Comparison of ENCODE assay signal across 28 cellular contexts in the genomic region with DNA sequence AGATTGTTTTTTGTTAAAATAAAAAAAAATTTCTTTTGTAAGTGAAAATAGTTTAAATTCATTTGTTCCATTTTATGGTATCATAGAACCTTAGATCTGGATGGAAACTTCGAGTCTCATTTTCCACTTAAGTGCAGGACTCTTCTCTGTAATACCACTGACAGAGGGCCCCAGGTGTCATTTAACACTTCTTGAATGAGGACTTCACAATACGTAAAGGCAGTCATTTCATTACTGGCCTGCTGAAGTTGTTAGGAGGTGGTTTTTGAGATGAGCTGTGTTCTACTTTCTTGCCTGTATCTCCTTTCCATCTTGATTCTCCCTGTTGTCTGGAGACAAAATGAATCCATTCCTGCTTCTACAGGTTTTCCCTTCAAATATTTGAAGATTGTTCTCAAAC.
A peak's percentile ranks its signal among the peaks of the same experiment; 100 is the strongest.
DNase-seq lines count a peak whose midpoint lies in the region; ATAC-seq, FAIRE-seq and TF ChIP-seq lines count a peak whose summit lies in the region.
"Had no signal": no experiment of that assay in that cellular context is flagged by ENCODE, and none has a peak within 500 bp of the region (broad histone marks: within the 10 kb centered on the region; RNA-seq: fewer than 3 reads in every experiment).

No MANE protein-coding gene starts in this region.

- H3K4me1 ChIP-seq in psoas muscle: no peaks in the 10 kb centered on the region
- H3K4me1 ChIP-seq: A549, Caco-2, SJSA1 had no signal

- no peaks in the 10 kb centered on the region for H3K9me3 Mint-ChIP-seq in activated CD8-positive, alpha-beta T cell treated with anti-CD3 and anti-CD28 coated beads for 36 hours
- H3K9me3 Mint-ChIP-seq in activated CD8-positive, alpha-beta T cell treated with anti-CD3 and anti-CD28 coated beads, Interleukin-2, amount 10 ng/mL, durations not matched to agents 7 days and 5 days (ENCODE audit: insufficient read depth): no peaks in the 10 kb centered on the region
- H3K9me3 Mint-ChIP-seq in activated T-helper 17 cell treated with anti-CD3 and anti-CD28 coated beads, Interleukin-2, amount 50 U/mL, for 72 hours: no peaks in the 10 kb centered on the region

- H3K4me1 Mint-ChIP-seq in activated CD8-positive, alpha-beta T cell treated with anti-CD3 and anti-CD28 coated beads for 36 hours (ENCODE audit: low read depth): peaks cover 4% of the 10 kb centered on the region
- H3K4me1 Mint-ChIP-seq in activated CD8-positive, alpha-beta T cell treated with anti-CD3 and anti-CD28 coated beads, Interleukin-2, amount 10 ng/mL, durations not matched to agents 7 days and 5 days (ENCODE audit: low read depth): no peaks in the 10 kb centered on the region
- no peaks in the 10 kb centered on the region for H3K4me1 Mint-ChIP-seq in activated T-helper 17 cell treated with anti-CD3 and anti-CD28 coated beads, Interleukin-2, amount 50 U/mL, for 72 hours

- FAIRE-seq in GM19239 (lab: Jason Lieb, UNC): no peak
- FAIRE-seq: A549, G401.6, GM12892, H1 had no signal

- intact Hi-C loops in activated CD8-positive, alpha-beta T cell treated with anti-CD3 and anti-CD28 coated beads for 36 hours (cut with micrococcal nuclease): no loop called here
- intact Hi-C loops in psoas muscle (cut with DNase I): no loop called here

- POLR2A ChIA-PET in activated CD8-positive, alpha-beta T cell treated with anti-CD3 and anti-CD28 coated beads for 36 hours (lab: Charles Lee): no interaction called here
- POLR2A ChIA-PET in activated CD8-positive, alpha-beta T cell treated with anti-CD3 and anti-CD28 coated beads, Interleukin-2, amount 10 ng/mL, durations not matched to agents 7 days and 5 days (lab: Charles Lee): no interaction called here

- 44 to 66% (median 53%) methylated on average over 2 of the region's 2 CpGs for WGBS in psoas muscle, 3 donors

- TF ChIP-seq CTCF in activated CD8-positive, alpha-beta T cell treated with anti-CD3 and anti-CD28 coated beads for 36 hours (IDR thresholded peaks at IDR 0.05): no peak
- TF ChIP-seq CTCF in GM10266 (IDR thresholded peaks at IDR 0.05; ENCODE audit: control insufficient read depth, insufficient read depth, low read depth, missing control alignments) (no peak), psoas muscle (IDR thresholded peaks at IDR 0.05) (no peak)

- no peak overlapping the region for H3K4me3 ChIP-seq in psoas muscle
- H3K4me3 ChIP-seq: A549, MG63, PC-9, SJSA1 had no signal

- no peak overlapping the region for H3K27ac ChIP-seq in psoas muscle
- H3K27ac ChIP-seq: A549, C4-2B, PC-9, SJSA1 had no signal

- CTCF ChIA-PET in activated CD8-positive, alpha-beta T cell treated with anti-CD3 and anti-CD28 coated beads for 36 hours (lab: Charles Lee): no interaction called here
- CTCF ChIA-PET in activated CD8-positive, alpha-beta T cell treated with anti-CD3 and anti-CD28 coated beads, Interleukin-2, amount 10 ng/mL, durations not matched to agents 7 days and 5 days (lab: Charles Lee): no interaction called here

- H3K4me3 Mint-ChIP-seq in activated CD8-positive, alpha-beta T cell treated with anti-CD3 and anti-CD28 coated beads for 36 hours: no peak overlapping the region
- no peak overlapping the region for H3K4me3 Mint-ChIP-seq in activated CD8-positive, alpha-beta T cell treated with anti-CD3 and anti-CD28 coated beads, Interleukin-2, amount 10 ng/mL, durations not matched to agents 7 days and 5 days
- H3K4me3 Mint-ChIP-seq in activated T-helper 17 cell treated with anti-CD3 and anti-CD28 coated beads, Interleukin-2, amount 50 U/mL, for 72 hours: no peak overlapping the region
- H3K4me3 Mint-ChIP-seq: CD8-positive, alpha-beta T cell had no signal

- H3K27ac Mint-ChIP-seq in activated CD8-positive, alpha-beta T cell treated with anti-CD3 and anti-CD28 coated beads for 36 hours: no peak overlapping the region
- no peak overlapping the region for H3K27ac Mint-ChIP-seq in activated CD8-positive, alpha-beta T cell treated with anti-CD3 and anti-CD28 coated beads, Interleukin-2, amount 10 ng/mL, durations not matched to agents 7 days and 5 days
- H3K27ac Mint-ChIP-seq in activated T-helper 17 cell treated with anti-CD3 and anti-CD28 coated beads, Interleukin-2, amount 50 U/mL, for 72 hours: no peak overlapping the region
- H3K27ac Mint-ChIP-seq: CD8-positive, alpha-beta T cell had no signal

- DNase-seq in activated CD8-positive, alpha-beta T cell treated with anti-CD3 and anti-CD28 coated beads for 36 hours: peak; percentile 16
- no peak for DNase-seq in activated CD8-positive, alpha-beta T cell treated with anti-CD3 and anti-CD28 coated beads, Interleukin-2, amount 10 ng/mL, durations not matched to agents 7 days and 5 days
- DNase-seq in GM10266 (ENCODE audit: extremely low spot score) (peak; percentile 7), psoas muscle (no peak), HuH-7 (ENCODE audit: low spot score) (no peak), GM19239 (ENCODE audit: insufficient read length, low spot score) (no peak)
- DNase-seq: AML-193; Caco-2; CD8-positive, alpha-beta T cell; HCEC 1CT; IMR-90; KG1; MG63; NCI-H1105 treated with DMSO at 0.1 percent for 48 hours; NCI-H146; NCI-H1930; NCI-H2107; NCI-H526 treated with DMSO at 0.1 percent for 48 hours; PC-9; Right ventricle myocardium superior had no signal

- H3K36me3 ChIP-seq in psoas muscle (ENCODE audit: insufficient read depth in 1 of 2, low read depth in 1 of 2): no peaks in the 10 kb centered on the region
- H3K36me3 ChIP-seq: MG63, SJSA1 had no signal

- H3K9me3 ChIP-seq in psoas muscle: no peaks in the 10 kb centered on the region
- H3K9me3 ChIP-seq: A549, Caco-2, MG63, SJSA1 had no signal

- no peaks in the 10 kb centered on the region for H3K36me3 Mint-ChIP-seq in activated CD8-positive, alpha-beta T cell treated with anti-CD3 and anti-CD28 coated beads for 36 hours (ENCODE audit: low read depth)
- no peaks in the 10 kb centered on the region for H3K36me3 Mint-ChIP-seq in activated CD8-positive, alpha-beta T cell treated with anti-CD3 and anti-CD28 coated beads, Interleukin-2, amount 10 ng/mL, durations not matched to agents 7 days and 5 days (ENCODE audit: low read depth)
- no peaks in the 10 kb centered on the region for H3K36me3 Mint-ChIP-seq in activated T-helper 17 cell treated with anti-CD3 and anti-CD28 coated beads, Interleukin-2, amount 50 U/mL, for 72 hours (ENCODE audit: low read depth)
- H3K36me3 Mint-ChIP-seq: CD8-positive, alpha-beta T cell had no signal

- peak; percentile 80 for ATAC-seq in activated CD8-positive, alpha-beta T cell treated with anti-CD3 and anti-CD28 coated beads for 36 hours
- ATAC-seq in activated CD8-positive, alpha-beta T cell treated with anti-CD3 and anti-CD28 coated beads, Interleukin-2, amount 10 ng/mL, durations not matched to agents 7 days and 5 days: no peak
- ATAC-seq in GM18520 (IDR thresholded peaks at IDR 0.05; ENCODE audit: unreplicated experiment) (peak; percentile 50), psoas muscle (no peak)
- ATAC-seq in activated T-helper 17 cell treated with anti-CD3 and anti-CD28 coated beads, Interleukin-2, amount 50 U/mL, for 72 hours (replicated peaks): peak; percentile 80
- ATAC-seq: A549; CD8-positive, alpha-beta T cell had no signal

- H3K27me3 ChIP-seq in psoas muscle (ENCODE audit: insufficient read depth in 3 of 3, low read length in 2 of 3): no peaks in the 10 kb centered on the region
- H3K27me3 ChIP-seq: SJSA1 had no signal

- peaks cover 4% of the 10 kb centered on the region for H3K27me3 Mint-ChIP-seq in activated CD8-positive, alpha-beta T cell treated with anti-CD3 and anti-CD28 coated beads for 36 hours
- H3K27me3 Mint-ChIP-seq in activated CD8-positive, alpha-beta T cell treated with anti-CD3 and anti-CD28 coated beads, Interleukin-2, amount 10 ng/mL, durations not matched to agents 7 days and 5 days (ENCODE audit: low read depth): no peaks in the 10 kb centered on the region
- H3K27me3 Mint-ChIP-seq in activated T-helper 17 cell treated with anti-CD3 and anti-CD28 coated beads, Interleukin-2, amount 50 U/mL, for 72 hours: peaks cover 3% of the 10 kb centered on the region

Comparison
In these comparisons a context has a peak if more than half of its experiments do, and no peak if none do; other contexts are left out.
1. ATAC-seq: peak in activated CD8-positive, alpha-beta T cell treated with anti-CD3 and anti-CD28 coated beads for 36 hours (single experiment), GM18520 (single experiment) and activated T-helper 17 cell treated with anti-CD3 and anti-CD28 coated beads, Interleukin-2, amount 50 U/mL, for 72 hours (single experiment); none in activated CD8-positive, alpha-beta T cell treated with anti-CD3 and anti-CD28 coated beads, Interleukin-2, amount 10 ng/mL, durations not matched to agents 7 days and 5 days (single experiment) and psoas muscle (0 of 4).
2. DNase-seq: peak in activated CD8-positive, alpha-beta T cell treated with anti-CD3 and anti-CD28 coated beads for 36 hours (single experiment) and GM10266 (single experiment); none in activated CD8-positive, alpha-beta T cell treated with anti-CD3 and anti-CD28 coated beads, Interleukin-2, amount 10 ng/mL, durations not matched to agents 7 days and 5 days (single experiment), psoas muscle (0 of 2), HuH-7 (single experiment) and GM19239 (single experiment).